ENCODE assay signal across 8 cellular contexts in the genomic region with DNA sequence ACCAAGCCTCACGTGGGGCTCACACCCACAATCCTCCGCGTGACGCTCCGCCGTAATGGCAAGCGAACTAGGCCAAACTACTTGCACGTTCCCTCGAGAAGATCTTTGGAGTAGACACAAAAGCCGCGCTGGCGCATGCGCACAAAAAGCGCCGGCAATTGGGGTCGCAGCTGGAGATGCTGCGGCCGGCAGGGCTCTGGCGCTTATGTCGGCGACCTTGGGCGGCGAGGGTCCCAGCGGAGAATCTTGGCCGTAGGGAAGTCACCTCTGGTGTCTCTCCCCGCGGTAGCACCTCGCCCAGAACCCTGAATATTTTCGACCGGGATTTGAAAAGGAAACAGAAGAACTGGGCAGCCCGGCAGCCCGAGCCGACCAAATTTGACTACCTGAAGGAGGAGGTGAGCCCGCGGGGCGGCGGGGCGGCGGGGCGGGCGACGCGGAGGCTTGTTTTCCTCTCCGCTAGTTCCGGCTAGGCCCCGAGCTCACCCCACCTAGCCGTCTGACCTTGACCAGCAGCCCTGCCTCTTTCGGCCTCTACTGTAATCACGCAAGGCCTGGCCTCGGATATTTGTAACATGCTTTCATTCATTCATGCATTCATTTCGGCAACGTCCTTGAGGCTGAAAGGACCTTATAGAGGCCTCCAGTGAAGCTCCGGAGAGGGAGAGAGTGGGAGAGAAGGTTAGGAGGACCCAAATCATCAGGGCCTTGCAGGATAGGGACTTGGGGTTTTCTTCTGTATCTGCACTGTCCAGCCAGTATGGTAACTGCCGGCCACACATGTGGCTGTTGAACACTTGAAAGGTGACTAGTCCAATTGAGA.
DNase-seq lines count a peak whose midpoint lies in the region; ATAC-seq and TF ChIP-seq lines count a peak whose summit lies in the region.

A gene with protein sequence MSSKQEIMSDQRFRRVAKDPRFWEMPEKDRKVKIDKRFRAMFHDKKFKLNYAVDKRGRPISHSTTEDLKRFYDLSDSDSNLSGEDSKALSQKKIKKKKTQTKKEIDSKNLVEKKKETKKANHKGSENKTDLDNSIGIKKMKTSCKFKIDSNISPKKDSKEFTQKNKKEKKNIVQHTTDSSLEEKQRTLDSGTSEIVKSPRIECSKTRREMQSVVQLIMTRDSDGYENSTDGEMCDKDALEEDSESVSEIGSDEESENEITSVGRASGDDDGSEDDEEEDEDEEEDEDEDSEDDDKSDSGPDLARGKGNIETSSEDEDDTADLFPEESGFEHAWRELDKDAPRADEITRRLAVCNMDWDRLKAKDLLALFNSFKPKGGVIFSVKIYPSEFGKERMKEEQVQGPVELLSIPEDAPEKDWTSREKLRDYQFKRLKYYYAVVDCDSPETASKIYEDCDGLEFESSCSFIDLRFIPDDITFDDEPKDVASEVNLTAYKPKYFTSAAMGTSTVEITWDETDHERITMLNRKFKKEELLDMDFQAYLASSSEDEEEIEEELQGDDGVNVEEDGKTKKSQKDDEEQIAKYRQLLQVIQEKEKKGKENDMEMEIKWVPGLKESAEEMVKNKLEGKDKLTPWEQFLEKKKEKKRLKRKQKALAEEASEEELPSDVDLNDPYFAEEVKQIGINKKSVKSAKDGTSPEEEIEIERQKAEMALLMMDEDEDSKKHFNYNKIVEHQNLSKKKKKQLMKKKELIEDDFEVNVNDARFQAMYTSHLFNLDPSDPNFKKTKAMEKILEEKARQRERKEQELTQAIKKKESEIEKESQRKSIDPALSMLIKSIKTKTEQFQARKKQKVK (minus strand): TSS at position 27 of the 823 bp plus-strand sequence. CDS start 1,779 bp downstream, outside the sequence.
TSS of gene NDUFAF5 (plus strand) at position 136 of the 823 bp plus-strand sequence. CDS start at position 177, 41 bp downstream.

- TF ChIP-seq CTCF in AG09319 (IDR thresholded peaks at IDR 0.05; ENCODE audit: low read depth, low read length) = no peak

- DNase-seq in AG09319 (ENCODE audit: extremely low read depth, low read depth) = peak; percentile 90
- peak; percentile 96 for DNase-seq in NCI-H446 treated with DMSO at 0.1 percent for 48 hours (lab: John Stamatoyannopoulos, UW)
- peak; percentile 97 for DNase-seq in cerebellar cortex (ENCODE audit: low spot score)
- peak; percentile 99 for DNase-seq in islet precursor cell
- peak; percentile 86 to 92 (median 87) for DNase-seq in stimulated activated CD4-positive, alpha-beta T cell treated with anti-CD3 and anti-CD28 coated beads, Interleukin-12 subunit alpha, Interleukin-12 subunit beta, amount 100 ng/mL, for 48 hours (ENCODE audit: low read depth in 2 of 3, low spot score in 1 of 3)

- ATAC-seq in GM19035 (IDR thresholded peaks at IDR 0.05; ENCODE audit: unreplicated experiment) (peak; percentile 97), HG03354 (IDR thresholded peaks at IDR 0.05; ENCODE audit: poor library complexity, severe bottlenecking, unreplicated experiment) (peak; percentile 96)
- peak; percentile 96 to 97 for ATAC-seq in activated CD4-positive, CD25-positive, alpha-beta regulatory T cell treated with anti-CD3 and anti-CD28 coated beads, Interleukin-2, amount 50 U/mL, for 24 hours

Comparison
In these comparisons a context has a peak if more than half of its experiments do, and no peak if none do; other contexts are left out.
1. Peak in every context shown above with its lines: DNase-seq and ATAC-seq.